In genomic region chr11:69058501-69059270, GRCh38 we compare ENCODE assay signal across 23 cellular contexts. TPM values are rescaled to one million over a fixed set of nuclear protein-coding genes. Genes with fewer than 3 reads are reported as not detected.
"Had no signal": no experiment of that assay in that cellular context is flagged by ENCODE, and none has a peak within 500 bp of the region (broad histone marks: within the 10 kb centered on the region; RNA-seq: fewer than 3 reads in every experiment).

No MANE protein-coding gene starts in this region.

- H3K27ac ChIP-seq: left ventricle myocardium inferior, right lobe of liver, tibial artery, VCaP had no signal

- ATAC-seq: activated CD4-positive, CD25-positive, alpha-beta regulatory T cell treated with anti-CD3 and anti-CD28 coated beads, Interleukin-2, amount 50 U/mL, for 24 hours; activated CD8-positive, alpha-beta T cell treated with anti-CD3 and anti-CD28 coated beads, Interleukin-2, amount 10 ng/mL, durations not matched to agents 7 days and 5 days; activated naive CD8-positive, alpha-beta T cell treated with anti-CD3 and anti-CD28 coated beads, Interleukin-2, amount 50 U/mL, for 24 hours; natural killer cell treated with Interleukin-12 subunit alpha and Interleukin-12 subunit beta and Interleukin-15 and Interleukin-18, amount 100 ng/mL, for 72 hours; right lobe of liver; stimulated activated naive CD8-positive, alpha-beta T cell treated with anti-CD3 and anti-CD28 coated beads, Interleukin-15, amount 100 ng/mL, for 72 hours; T-helper 17 cell had no signal

- H3K4me3 ChIP-seq: left ventricle myocardium inferior, right lobe of liver, skin epidermis, tibial artery had no signal

- DNase-seq: activated CD4-positive, alpha-beta T cell treated with anti-CD3 and anti-CD28 coated beads, Interleukin-2, amount 10 ng/mL, durations not matched to agents 24 days and 14 days; activated CD8-positive, alpha-beta T cell treated with anti-CD3 and anti-CD28 coated beads, Interleukin-2, amount 10 ng/mL, durations not matched to agents 7 days and 5 days; activated gamma-delta T cell; activated naive CD4-positive, alpha-beta T cell treated with anti-CD3 and anti-CD28 coated beads, Interleukin-2, amount 50 U/mL, for 16 hours; activated naive CD8-positive, alpha-beta T cell treated with anti-CD3 and anti-CD28 coated beads, Interleukin-2, amount 50 U/mL, for 24 hours; dermis blood vessel endothelial cell; effector CD8-positive, alpha-beta T cell; erythroblast; foreskin fibroblast; immature natural killer cell; kidney glomerular epithelial cell; left ventricle myocardium inferior; midbrain; right lobe of liver; stimulated activated CD4-positive, alpha-beta T cell treated with anti-CD3 and anti-CD28 coated beads, Interleukin-1b, Interleukin-23, amount 100 ng/mL, for 48 hours; stimulated activated naive CD8-positive, alpha-beta T cell treated with anti-CD3 and anti-CD28 coated beads, Interleukin-15, amount 100 ng/mL, for 72 hours; T-helper 17 cell; tibial artery had no signal

- H3K27me3 ChIP-seq: right lobe of liver, tibial artery had no signal

- H3K9me3 ChIP-seq: left ventricle myocardium inferior, right lobe of liver, tibial artery had no signal

RNA-seq across cellular contexts. Expression of gene MRGPRF, which starts 45.6 kb away (rescaled TPM):
- total RNA-seq: activated CD4-positive, alpha-beta T cell treated with anti-CD3 and anti-CD28 coated beads, Interleukin-2, amount 10 ng/mL, durations not matched to agents 24 days and 14 days; activated CD8-positive, alpha-beta T cell treated with anti-CD3 and anti-CD28 coated beads, Interleukin-2, amount 10 ng/mL, durations not matched to agents 7 days and 5 days; activated T-helper 1 cell treated with anti-CD3 and anti-CD28 coated beads, Interleukin-12 subunit alpha, Interleukin-12 subunit beta, Interleukin-2, Interleukin-4 antibody, amounts not matched to agents 30 ng/mL and 10 ng/mL and 1 ng/mL, durations not matched to agents 14 hours and 24 hours and 36 hours; natural killer cell treated with Interleukin-12 subunit alpha and Interleukin-12 subunit beta and Interleukin-15 and Interleukin-18, amount 100 ng/mL, for 72 hours; T-helper 17 cell had no signal
- polyA plus RNA-seq: immature natural killer cell had no signal
